ENCODE assay signal across 1 cellular context in genomic region chr13:50531917-50532899, GRCh38.
TF ChIP-seq lines count a peak whose summit lies in the region.

No MANE protein-coding gene starts in this region.

TF ChIP-seq in HEK293, 187 proteins besides CTCF, POLR2A, EP300 and RAD21 (continued from another document):
- TF ChIP-seq ZNF138 (tag by site-specific recombination; IDR thresholded peaks at IDR 0.05; ENCODE audit: borderline replicate concordance) (no peak), IKZF3 (tag by site-specific recombination; IDR thresholded peaks at IDR 0.05) (peak; percentile 56), ZNF664 (tag by site-specific recombination; IDR thresholded peaks at IDR 0.05) (peak; percentile 37; the same call in 1 of the 2 replicates), ZNF785 (tag by site-specific recombination; IDR thresholded peaks at IDR 0.05) (no peak)
TF ChIP-seq in HEK293: peak in this region for 4.
